ENCODE assay signal across 6 cellular contexts in the genomic region with DNA sequence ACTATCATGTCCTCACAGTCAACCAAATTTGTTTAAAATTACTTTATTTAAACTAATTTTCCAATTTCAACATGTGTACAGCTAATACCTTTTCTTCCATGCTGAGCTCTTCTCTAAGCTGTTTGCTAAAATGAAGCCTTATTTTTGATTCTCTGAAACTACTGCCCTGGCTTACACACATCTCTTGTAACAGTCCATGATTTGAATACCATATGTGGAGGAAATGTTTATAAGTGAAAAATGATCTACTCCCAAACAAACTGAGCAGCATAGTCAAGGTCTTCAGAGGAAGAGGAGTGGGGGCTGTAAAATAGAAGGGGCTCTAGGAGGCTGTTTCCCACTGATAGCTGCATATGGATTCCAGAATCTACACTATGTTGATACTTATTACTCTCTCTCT.
"Had no signal": no experiment of that assay in that cellular context is flagged by ENCODE, and none has a peak within 500 bp of the region (broad histone marks: within the 10 kb centered on the region; RNA-seq: fewer than 3 reads in every experiment).

No MANE protein-coding gene starts in this region.

- ATAC-seq: HepG2, K562 had no signal

- H3K4me3 ChIP-seq: K562 had no signal

- H3K27ac ChIP-seq: HL-60 had no signal

- H3K36me3 Mint-ChIP-seq: IgD-negative memory B cell had no signal

- H3K27me3 Mint-ChIP-seq: IgD-negative memory B cell had no signal

- DNase-seq: KBM-7, KG1 had no signal
